1 cellular context compared by ENCODE assay signal in the genomic region with DNA sequence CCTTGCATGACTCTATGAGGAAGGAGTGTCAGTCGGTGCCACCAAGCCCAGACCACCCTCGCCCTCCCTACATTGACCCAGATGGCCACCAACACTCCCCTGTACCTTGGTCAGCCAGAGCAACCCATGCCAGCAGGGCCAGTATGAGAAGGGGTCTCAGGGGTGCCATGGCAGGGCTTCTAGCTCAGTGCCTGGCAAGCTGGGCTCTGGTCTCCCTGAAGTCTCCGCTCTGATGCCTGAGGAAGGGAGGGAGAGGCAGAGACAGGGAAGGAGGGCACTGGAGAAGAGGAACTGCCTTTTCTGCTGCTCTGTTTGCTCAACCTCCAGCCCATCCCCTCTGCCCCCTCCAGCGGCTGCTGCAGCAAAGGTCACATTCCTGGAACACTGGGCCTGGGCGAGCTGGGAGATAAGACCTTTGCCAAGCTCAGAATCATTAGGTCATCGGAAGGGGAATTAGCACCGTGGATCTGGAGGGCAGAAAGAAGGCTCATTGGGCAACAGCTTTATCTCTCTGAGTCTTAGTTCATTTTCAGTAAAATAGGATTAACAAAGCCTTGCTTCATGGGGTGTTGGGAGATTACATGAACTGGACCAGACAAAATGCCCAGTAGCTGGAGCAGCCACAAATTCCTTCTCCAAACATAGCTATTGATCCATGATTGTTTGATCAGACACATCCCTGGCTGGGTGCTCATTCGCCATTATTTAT.
TF ChIP-seq lines count a peak whose summit lies in the region.

A gene with protein sequence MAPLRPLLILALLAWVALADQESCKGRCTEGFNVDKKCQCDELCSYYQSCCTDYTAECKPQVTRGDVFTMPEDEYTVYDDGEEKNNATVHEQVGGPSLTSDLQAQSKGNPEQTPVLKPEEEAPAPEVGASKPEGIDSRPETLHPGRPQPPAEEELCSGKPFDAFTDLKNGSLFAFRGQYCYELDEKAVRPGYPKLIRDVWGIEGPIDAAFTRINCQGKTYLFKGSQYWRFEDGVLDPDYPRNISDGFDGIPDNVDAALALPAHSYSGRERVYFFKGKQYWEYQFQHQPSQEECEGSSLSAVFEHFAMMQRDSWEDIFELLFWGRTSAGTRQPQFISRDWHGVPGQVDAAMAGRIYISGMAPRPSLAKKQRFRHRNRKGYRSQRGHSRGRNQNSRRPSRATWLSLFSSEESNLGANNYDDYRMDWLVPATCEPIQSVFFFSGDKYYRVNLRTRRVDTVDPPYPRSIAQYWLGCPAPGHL (minus strand): TSS at position 273 of the 709 bp plus-strand sequence. CDS start 104 bp downstream, at position 169.

TF ChIP-seq in GM23338, 12 proteins besides CTCF, POLR2A, EP300 and RAD21 (continued from another document):
- no peak for TF ChIP-seq REST (IDR thresholded peaks at IDR 0.05; ENCODE audit: unreplicated experiment)
- TF ChIP-seq, protein P1, sequence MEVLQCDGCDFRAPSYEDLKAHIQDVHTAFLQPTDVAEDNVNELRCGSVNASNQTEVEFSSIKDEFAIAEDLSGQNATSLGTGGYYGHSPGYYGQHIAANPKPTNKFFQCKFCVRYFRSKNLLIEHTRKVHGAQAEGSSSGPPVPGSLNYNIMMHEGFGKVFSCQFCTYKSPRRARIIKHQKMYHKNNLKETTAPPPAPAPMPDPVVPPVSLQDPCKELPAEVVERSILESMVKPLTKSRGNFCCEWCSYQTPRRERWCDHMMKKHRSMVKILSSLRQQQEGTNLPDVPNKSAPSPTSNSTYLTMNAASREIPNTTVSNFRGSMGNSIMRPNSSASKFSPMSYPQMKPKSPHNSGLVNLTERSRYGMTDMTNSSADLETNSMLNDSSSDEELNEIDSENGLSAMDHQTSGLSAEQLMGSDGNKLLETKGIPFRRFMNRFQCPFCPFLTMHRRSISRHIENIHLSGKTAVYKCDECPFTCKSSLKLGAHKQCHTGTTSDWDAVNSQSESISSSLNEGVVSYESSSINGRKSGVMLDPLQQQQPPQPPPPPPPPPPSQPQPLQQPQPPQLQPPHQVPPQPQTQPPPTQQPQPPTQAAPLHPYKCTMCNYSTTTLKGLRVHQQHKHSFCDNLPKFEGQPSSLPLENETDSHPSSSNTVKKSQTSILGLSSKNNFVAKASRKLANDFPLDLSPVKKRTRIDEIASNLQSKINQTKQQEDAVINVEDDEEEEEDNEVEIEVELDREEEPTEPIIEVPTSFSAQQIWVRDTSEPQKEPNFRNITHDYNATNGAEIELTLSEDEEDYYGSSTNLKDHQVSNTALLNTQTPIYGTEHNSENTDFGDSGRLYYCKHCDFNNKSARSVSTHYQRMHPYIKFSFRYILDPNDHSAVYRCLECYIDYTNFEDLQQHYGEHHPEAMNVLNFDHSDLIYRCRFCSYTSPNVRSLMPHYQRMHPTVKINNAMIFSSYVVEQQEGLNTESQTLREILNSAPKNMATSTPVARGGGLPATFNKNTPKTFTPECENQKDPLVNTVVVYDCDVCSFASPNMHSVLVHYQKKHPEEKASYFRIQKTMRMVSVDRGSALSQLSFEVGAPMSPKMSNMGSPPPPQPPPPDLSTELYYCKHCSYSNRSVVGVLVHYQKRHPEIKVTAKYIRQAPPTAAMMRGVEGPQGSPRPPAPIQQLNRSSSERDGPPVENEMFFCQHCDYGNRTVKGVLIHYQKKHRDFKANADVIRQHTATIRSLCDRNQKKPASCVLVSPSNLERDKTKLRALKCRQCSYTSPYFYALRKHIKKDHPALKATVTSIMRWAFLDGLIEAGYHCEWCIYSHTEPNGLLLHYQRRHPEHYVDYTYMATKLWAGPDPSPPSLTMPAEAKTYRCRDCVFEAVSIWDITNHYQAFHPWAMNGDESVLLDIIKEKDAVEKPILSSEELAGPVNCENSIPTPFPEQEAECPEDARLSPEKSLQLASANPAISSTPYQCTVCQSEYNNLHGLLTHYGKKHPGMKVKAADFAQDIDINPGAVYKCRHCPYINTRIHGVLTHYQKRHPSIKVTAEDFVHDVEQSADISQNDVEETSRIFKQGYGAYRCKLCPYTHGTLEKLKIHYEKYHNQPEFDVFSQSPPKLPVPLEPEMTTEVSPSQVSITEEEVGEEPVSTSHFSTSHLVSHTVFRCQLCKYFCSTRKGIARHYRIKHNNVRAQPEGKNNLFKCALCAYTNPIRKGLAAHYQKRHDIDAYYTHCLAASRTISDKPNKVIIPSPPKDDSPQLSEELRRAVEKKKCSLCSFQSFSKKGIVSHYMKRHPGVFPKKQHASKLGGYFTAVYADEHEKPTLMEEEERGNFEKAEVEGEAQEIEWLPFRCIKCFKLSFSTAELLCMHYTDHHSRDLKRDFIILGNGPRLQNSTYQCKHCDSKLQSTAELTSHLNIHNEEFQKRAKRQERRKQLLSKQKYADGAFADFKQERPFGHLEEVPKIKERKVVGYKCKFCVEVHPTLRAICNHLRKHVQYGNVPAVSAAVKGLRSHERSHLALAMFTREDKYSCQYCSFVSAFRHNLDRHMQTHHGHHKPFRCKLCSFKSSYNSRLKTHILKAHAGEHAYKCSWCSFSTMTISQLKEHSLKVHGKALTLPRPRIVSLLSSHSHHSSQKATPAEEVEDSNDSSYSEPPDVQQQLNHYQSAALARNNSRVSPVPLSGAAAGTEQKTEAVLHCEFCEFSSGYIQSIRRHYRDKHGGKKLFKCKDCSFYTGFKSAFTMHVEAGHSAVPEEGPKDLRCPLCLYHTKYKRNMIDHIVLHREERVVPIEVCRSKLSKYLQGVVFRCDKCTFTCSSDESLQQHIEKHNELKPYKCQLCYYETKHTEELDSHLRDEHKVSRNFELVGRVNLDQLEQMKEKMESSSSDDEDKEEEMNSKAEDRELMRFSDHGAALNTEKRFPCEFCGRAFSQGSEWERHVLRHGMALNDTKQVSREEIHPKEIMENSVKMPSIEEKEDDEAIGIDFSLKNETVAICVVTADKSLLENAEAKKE (CRISPR knock-in tag; IDR thresholded peaks at IDR 0.05), result no peak
- no peak for TF ChIP-seq ZNF331 (CRISPR knock-in tag; IDR thresholded peaks at IDR 0.05; ENCODE audit: low read depth)
- TF ChIP-seq NANOG (IDR thresholded peaks at IDR 0.05; ENCODE audit: borderline replicate concordance), result no peak
- no peak for TF ChIP-seq POLR2AphosphoS5 (IDR thresholded peaks at IDR 0.05; ENCODE audit: low read depth)
- no peak for TF ChIP-seq EZH2 (IDR thresholded peaks at IDR 0.05; ENCODE audit: low read depth, unreplicated experiment)
- TF ChIP-seq ZNF114 (CRISPR knock-in tag; IDR thresholded peaks at IDR 0.05), result no peak
- no peak for TF ChIP-seq JUNB (IDR thresholded peaks at IDR 0.05; ENCODE audit: unreplicated experiment)
- no peak for TF ChIP-seq CREB1 (CRISPR knock-in tag; IDR thresholded peaks at IDR 0.05; ENCODE audit: low read depth)
- no peak for TF ChIP-seq STAT1 (IDR thresholded peaks at IDR 0.05; ENCODE audit: unreplicated experiment)
